Comparison of ENCODE assay signal across 24 cellular contexts in the genomic region with DNA sequence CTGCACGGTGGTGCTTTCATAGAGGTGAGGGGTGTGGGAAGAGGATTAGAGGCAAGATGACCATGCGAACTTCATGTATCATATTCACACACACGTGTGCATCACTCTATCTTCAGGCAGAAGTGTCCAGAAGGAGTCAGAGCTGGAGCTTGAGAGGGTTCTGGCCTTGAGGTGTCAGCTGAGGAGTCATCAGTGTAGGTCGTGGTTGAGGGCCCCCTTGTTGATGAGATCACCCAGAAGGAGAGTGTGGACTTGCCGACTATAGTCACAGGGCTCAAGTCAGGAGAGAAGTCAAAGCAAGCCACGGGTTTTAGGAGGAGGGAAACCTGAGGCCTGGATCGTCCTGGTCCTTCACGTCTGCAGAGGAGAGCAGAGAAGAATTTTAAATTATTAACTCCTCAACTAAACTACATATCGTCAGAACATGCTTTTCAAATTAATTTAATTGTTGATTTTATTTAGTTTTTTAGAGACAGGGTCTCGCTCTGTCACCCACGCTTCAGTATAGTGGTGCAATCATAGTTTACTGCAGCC. TPM values are rescaled to one million over a fixed set of nuclear protein-coding genes. Genes with fewer than 3 reads are reported as not detected.
A peak's percentile ranks its signal among the peaks of the same experiment; 100 is the strongest.
DNase-seq lines count a peak whose midpoint lies in the region; ATAC-seq and TF ChIP-seq lines count a peak whose summit lies in the region.
"Had no signal": no experiment of that assay in that cellular context is flagged by ENCODE, and none has a peak within 500 bp of the region (broad histone marks: within the 10 kb centered on the region; RNA-seq: fewer than 3 reads in every experiment).

No MANE protein-coding gene starts in this region.

- no peak for TF ChIP-seq CTCF in activated CD8-positive, alpha-beta T cell treated with anti-CD3 and anti-CD28 coated beads for 36 hours (IDR thresholded peaks at IDR 0.05)

- POLR2A ChIA-PET in activated CD8-positive, alpha-beta T cell treated with anti-CD3 and anti-CD28 coated beads for 36 hours (lab: Charles Lee) = no interaction called here
- POLR2A ChIA-PET in activated CD8-positive, alpha-beta T cell treated with anti-CD3 and anti-CD28 coated beads, Interleukin-2, amount 10 ng/mL, durations not matched to agents 7 days and 5 days (lab: Charles Lee) = no interaction called here

- peak; percentile 27 for DNase-seq in activated CD8-positive, alpha-beta T cell treated with anti-CD3 and anti-CD28 coated beads for 36 hours
- DNase-seq in activated CD8-positive, alpha-beta T cell treated with anti-CD3 and anti-CD28 coated beads, Interleukin-2, amount 10 ng/mL, durations not matched to agents 7 days and 5 days = no peak
- DNase-seq in mesenteric fat pad (ENCODE audit: low spot score) = peak; percentile 55
- no peak for DNase-seq in stimulated activated naive CD8-positive, alpha-beta T cell treated with anti-CD3 and anti-CD28 coated beads, Interleukin-15, Interleukin-2, amounts not matched to agents 100 U/mL and 50 U/mL, for 24 hours
- DNase-seq: DMS53; H7; HFFc6; Karpas-422; MV-4-11; NCI-H1105 treated with DMSO at 0.1 percent for 48 hours; NCI-H2029 treated with DMSO at 0.1 percent for 48 hours; NCI-H226; NCI-H524; NCI-H774; NK-92 treated with Interleukin-12 subunit alpha and Interleukin-12 subunit beta, amount 100 ng/mL, for 24 hours; SIG-M5 had no signal

- H3K4me1 Mint-ChIP-seq in activated CD8-positive, alpha-beta T cell treated with anti-CD3 and anti-CD28 coated beads for 36 hours (ENCODE audit: low read depth) = peaks cover 21% of the 10 kb centered on the region
- peaks cover 15% of the 10 kb centered on the region for H3K4me1 Mint-ChIP-seq in activated CD8-positive, alpha-beta T cell treated with anti-CD3 and anti-CD28 coated beads, Interleukin-2, amount 10 ng/mL, durations not matched to agents 7 days and 5 days (ENCODE audit: low read depth)
- H3K4me1 Mint-ChIP-seq in activated T-helper 17 cell treated with anti-CD3 and anti-CD28 coated beads, Interleukin-2, amount 50 U/mL, for 72 hours = peaks cover 13% of the 10 kb centered on the region
- H3K4me1 Mint-ChIP-seq: B cell, CD14-positive monocyte had no signal

- no peaks in the 10 kb centered on the region for H3K9me3 Mint-ChIP-seq in activated CD8-positive, alpha-beta T cell treated with anti-CD3 and anti-CD28 coated beads for 36 hours
- no peaks in the 10 kb centered on the region for H3K9me3 Mint-ChIP-seq in activated CD8-positive, alpha-beta T cell treated with anti-CD3 and anti-CD28 coated beads, Interleukin-2, amount 10 ng/mL, durations not matched to agents 7 days and 5 days (ENCODE audit: insufficient read depth)
- H3K9me3 Mint-ChIP-seq in activated T-helper 17 cell treated with anti-CD3 and anti-CD28 coated beads, Interleukin-2, amount 50 U/mL, for 72 hours = no peaks in the 10 kb centered on the region
- H3K9me3 Mint-ChIP-seq: CD14-positive monocyte, HFFc6 had no signal

- CTCF ChIA-PET in activated CD8-positive, alpha-beta T cell treated with anti-CD3 and anti-CD28 coated beads for 36 hours (lab: Charles Lee) = no interaction called here
- CTCF ChIA-PET in activated CD8-positive, alpha-beta T cell treated with anti-CD3 and anti-CD28 coated beads, Interleukin-2, amount 10 ng/mL, durations not matched to agents 7 days and 5 days (lab: Charles Lee) = no interaction called here

- H3K4me3 Mint-ChIP-seq in activated CD8-positive, alpha-beta T cell treated with anti-CD3 and anti-CD28 coated beads for 36 hours = no peak overlapping the region
- H3K4me3 Mint-ChIP-seq in activated CD8-positive, alpha-beta T cell treated with anti-CD3 and anti-CD28 coated beads, Interleukin-2, amount 10 ng/mL, durations not matched to agents 7 days and 5 days = no peak overlapping the region
- no peak overlapping the region for H3K4me3 Mint-ChIP-seq in activated T-helper 17 cell treated with anti-CD3 and anti-CD28 coated beads, Interleukin-2, amount 50 U/mL, for 72 hours
- H3K4me3 Mint-ChIP-seq: B cell, HFFc6 had no signal

- H3K27ac Mint-ChIP-seq in activated CD8-positive, alpha-beta T cell treated with anti-CD3 and anti-CD28 coated beads for 36 hours = no peak overlapping the region
- no peak overlapping the region for H3K27ac Mint-ChIP-seq in activated CD8-positive, alpha-beta T cell treated with anti-CD3 and anti-CD28 coated beads, Interleukin-2, amount 10 ng/mL, durations not matched to agents 7 days and 5 days
- H3K27ac Mint-ChIP-seq in activated T-helper 17 cell treated with anti-CD3 and anti-CD28 coated beads, Interleukin-2, amount 50 U/mL, for 72 hours = no peak overlapping the region
- H3K27ac Mint-ChIP-seq: B cell, CD14-positive monocyte, HFFc6 had no signal

- H3K36me3 Mint-ChIP-seq in activated CD8-positive, alpha-beta T cell treated with anti-CD3 and anti-CD28 coated beads for 36 hours (ENCODE audit: low read depth) = no peaks in the 10 kb centered on the region
- H3K36me3 Mint-ChIP-seq in activated CD8-positive, alpha-beta T cell treated with anti-CD3 and anti-CD28 coated beads, Interleukin-2, amount 10 ng/mL, durations not matched to agents 7 days and 5 days (ENCODE audit: low read depth) = no peaks in the 10 kb centered on the region
- H3K36me3 Mint-ChIP-seq in activated T-helper 17 cell treated with anti-CD3 and anti-CD28 coated beads, Interleukin-2, amount 50 U/mL, for 72 hours (ENCODE audit: low read depth) = no peaks in the 10 kb centered on the region
- H3K36me3 Mint-ChIP-seq: CD14-positive monocyte had no signal

- H3K27me3 Mint-ChIP-seq in activated CD8-positive, alpha-beta T cell treated with anti-CD3 and anti-CD28 coated beads for 36 hours = peaks cover 39% of the 10 kb centered on the region
- H3K27me3 Mint-ChIP-seq in activated CD8-positive, alpha-beta T cell treated with anti-CD3 and anti-CD28 coated beads, Interleukin-2, amount 10 ng/mL, durations not matched to agents 7 days and 5 days (ENCODE audit: low read depth) = peaks cover 43% of the 10 kb centered on the region
- H3K27me3 Mint-ChIP-seq in activated T-helper 17 cell treated with anti-CD3 and anti-CD28 coated beads, Interleukin-2, amount 50 U/mL, for 72 hours = peaks cover 30% of the 10 kb centered on the region

- peak; percentile 48 for ATAC-seq in activated CD8-positive, alpha-beta T cell treated with anti-CD3 and anti-CD28 coated beads for 36 hours
- no peak for ATAC-seq in activated CD8-positive, alpha-beta T cell treated with anti-CD3 and anti-CD28 coated beads, Interleukin-2, amount 10 ng/mL, durations not matched to agents 7 days and 5 days
- peak; percentile 64 for ATAC-seq in activated T-helper 17 cell treated with anti-CD3 and anti-CD28 coated beads, Interleukin-2, amount 50 U/mL, for 72 hours (replicated peaks)
- ATAC-seq in stimulated activated naive CD8-positive, alpha-beta T cell treated with anti-CD3 and anti-CD28 coated beads, Interleukin-15, Interleukin-2, amounts not matched to agents 100 U/mL and 50 U/mL, for 24 hours = peak; percentile 65
- ATAC-seq in HG02610 (IDR thresholded peaks at IDR 0.05; ENCODE audit: unreplicated experiment) (no peak), HG03139 (IDR thresholded peaks at IDR 0.05; ENCODE audit: unreplicated experiment) (no peak), HG02678 (IDR thresholded peaks at IDR 0.05; ENCODE audit: unreplicated experiment) (no peak)
- ATAC-seq: A549, Panc1 had no signal

- intact Hi-C loops in activated CD8-positive, alpha-beta T cell treated with anti-CD3 and anti-CD28 coated beads for 36 hours (cut with micrococcal nuclease) = no loop called here

RNA-seq across cellular contexts. Expression of a gene that starts 25.4 kb away (rescaled TPM):
- under 1 TPM; 0.56 to 0.70 TPM for total RNA-seq in activated CD8-positive, alpha-beta T cell treated with anti-CD3 and anti-CD28 coated beads for 36 hours
- not detected for total RNA-seq in activated CD8-positive, alpha-beta T cell treated with anti-CD3 and anti-CD28 coated beads, Interleukin-2, amount 10 ng/mL, durations not matched to agents 7 days and 5 days
- 1 to 10 TPM in 1 of 2 donors, under 1 TPM in 1; 0.54 to 3.6 TPM for total RNA-seq in activated T-helper 17 cell treated with anti-CD3 and anti-CD28 coated beads, Interleukin-2, amount 50 U/mL, for 72 hours
- total RNA-seq in mesenteric fat pad = 32.5 TPM
- total RNA-seq: B cell had no signal

Comparison
In these comparisons a context has a peak if more than half of its experiments do, and no peak if none do; other contexts are left out.
1. ATAC-seq: peak in activated CD8-positive, alpha-beta T cell treated with anti-CD3 and anti-CD28 coated beads for 36 hours (single experiment), activated T-helper 17 cell treated with anti-CD3 and anti-CD28 coated beads, Interleukin-2, amount 50 U/mL, for 72 hours (single experiment) and stimulated activated naive CD8-positive, alpha-beta T cell treated with anti-CD3 and anti-CD28 coated beads, Interleukin-15, Interleukin-2, amounts not matched to agents 100 U/mL and 50 U/mL, for 24 hours (single experiment); none in activated CD8-positive, alpha-beta T cell treated with anti-CD3 and anti-CD28 coated beads, Interleukin-2, amount 10 ng/mL, durations not matched to agents 7 days and 5 days (single experiment), HG02610 (single experiment), HG03139 (single experiment) and HG02678 (single experiment).
2. DNase-seq: peak in activated CD8-positive, alpha-beta T cell treated with anti-CD3 and anti-CD28 coated beads for 36 hours (single experiment) and mesenteric fat pad (single experiment); none in activated CD8-positive, alpha-beta T cell treated with anti-CD3 and anti-CD28 coated beads, Interleukin-2, amount 10 ng/mL, durations not matched to agents 7 days and 5 days (single experiment) and stimulated activated naive CD8-positive, alpha-beta T cell treated with anti-CD3 and anti-CD28 coated beads, Interleukin-15, Interleukin-2, amounts not matched to agents 100 U/mL and 50 U/mL, for 24 hours (single experiment).